Comparison of ENCODE assay signal across 10 cellular contexts in the genomic region with DNA sequence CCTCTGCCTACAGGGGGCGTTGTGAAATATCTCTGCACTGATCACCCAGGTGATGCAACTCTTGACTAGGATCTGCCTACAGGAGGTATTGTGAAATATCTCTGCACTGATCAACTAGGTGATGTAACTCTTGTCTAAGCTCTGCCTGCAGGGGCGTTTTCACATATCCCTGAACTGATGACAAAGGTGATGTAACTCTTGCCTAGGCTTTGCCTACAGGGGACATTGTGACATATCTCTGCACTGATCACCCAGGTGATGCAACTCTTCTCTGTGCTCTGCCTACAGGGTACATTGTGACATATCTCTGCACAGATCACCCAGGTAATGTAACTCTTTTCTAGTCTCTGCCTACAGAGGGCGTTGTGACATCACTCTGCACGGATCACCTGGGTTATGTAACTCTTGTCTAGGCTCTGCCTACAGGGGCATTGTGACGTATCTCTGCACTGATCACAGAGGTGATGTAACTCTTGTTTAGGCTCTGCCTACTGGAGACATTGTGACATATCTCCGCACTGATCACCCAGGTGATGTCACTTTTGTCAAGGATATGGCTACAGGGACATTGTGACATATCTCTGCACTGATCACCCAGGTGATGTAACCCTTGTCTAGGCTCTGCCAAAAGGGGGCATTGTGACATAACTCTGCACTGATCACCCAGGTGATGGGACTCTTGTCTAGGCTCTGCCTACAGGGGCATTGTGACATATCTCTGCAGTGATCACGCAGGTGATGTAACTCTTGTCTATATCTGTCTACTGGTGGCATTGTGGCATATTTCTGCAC. TPM values are rescaled to one million over a fixed set of nuclear protein-coding genes. Genes with fewer than 3 reads are reported as not detected.
A peak's percentile ranks its signal among the peaks of the same experiment; 100 is the strongest.
DNase-seq lines count a peak whose midpoint lies in the region; ATAC-seq, FAIRE-seq and TF ChIP-seq lines count a peak whose summit lies in the region.
"Not testable (repeated sequence)": the region's sequence is repeated elsewhere in the genome, so short reads cannot be mapped to it uniquely, and the experiment has no call there.
"Had no signal": no experiment of that assay in that cellular context is flagged by ENCODE, and none has a peak within 500 bp of the region (broad histone marks: within the 10 kb centered on the region; RNA-seq: fewer than 3 reads in every experiment).

No MANE protein-coding gene starts in this region.

- not testable (repeated sequence) for H3K9ac ChIP-seq in colonic mucosa (ENCODE audit: low read depth in 2 of 2, low read length in 2 of 2)

- H3K27me3 ChIP-seq in Panc1 (ENCODE audit: control insufficient read depth, insufficient read depth, low read length); colonic mucosa; right atrium auricular region: not testable (repeated sequence)

- not testable (repeated sequence) for H3K4me1 Mint-ChIP-seq in activated CD8-positive, alpha-beta memory T cell treated with anti-CD3 and anti-CD28 coated beads, Interleukin-2, amount 10 ng/mL, durations not matched to agents 7 days and 5 days

- not testable (repeated sequence) for FAIRE-seq in A549 (lab: Jason Lieb, UNC)

- POLR2A ChIA-PET in A549 (lab: Yijun Ruan, JAX); Panc1 (lab: Charles Lee): not testable (repeated sequence)

- TF ChIP-seq CTCF in A549 (IDR thresholded peaks at IDR 0.05); Panc1 (IDR thresholded peaks at IDR 0.05); colonic mucosa (IDR thresholded peaks at IDR 0.05); right atrium auricular region (IDR thresholded peaks at IDR 0.05): not testable (repeated sequence)

- not testable (repeated sequence) for H3K36me3 Mint-ChIP-seq in activated CD8-positive, alpha-beta memory T cell treated with anti-CD3 and anti-CD28 coated beads, Interleukin-2, amount 10 ng/mL, durations not matched to agents 7 days and 5 days

- H3K9me3 Mint-ChIP-seq in activated CD8-positive, alpha-beta memory T cell treated with anti-CD3 and anti-CD28 coated beads, Interleukin-2, amount 10 ng/mL, durations not matched to agents 7 days and 5 days (ENCODE audit: low read depth) = peaks cover 25% of the 10 kb centered on the region

- not testable (repeated sequence) for TF ChIP-seq EP300 in A549 (IDR thresholded peaks at IDR 0.05)

- ATAC-seq in A549 = peak; percentile 11 to 67; a peak in 3 of 6 replicates
- ATAC-seq in GM18517 (IDR thresholded peaks at IDR 0.05; ENCODE audit: unreplicated experiment) = peak; percentile 30
- peak; percentile 3 for ATAC-seq in HG02885 (IDR thresholded peaks at IDR 0.05; ENCODE audit: poor library complexity, unreplicated experiment)
- ATAC-seq in Panc1 = peak; percentile 46
- ATAC-seq in activated CD8-positive, alpha-beta memory T cell treated with anti-CD3 and anti-CD28 coated beads, Interleukin-2, amount 10 ng/mL, durations not matched to agents 7 days and 5 days = not testable (repeated sequence)

- 0 out of 5 replicates have a peak, but pooled peaks of 1 of the 2 experiments have one; percentile 25 for TF ChIP-seq RAD21 in A549 (conservative IDR thresholded peaks at IDR 0.05 in 1 of 2, IDR thresholded peaks at IDR 0.05 in 1 of 2)

- not testable (repeated sequence) for H3K27ac Mint-ChIP-seq in activated CD8-positive, alpha-beta memory T cell treated with anti-CD3 and anti-CD28 coated beads, Interleukin-2, amount 10 ng/mL, durations not matched to agents 7 days and 5 days

- 8% methylated on average over 7 of the region's 7 CpGs for WGBS in A549 (ENCODE audit: missing lambda C conversion rate)

- H3K4me3 Mint-ChIP-seq in activated CD8-positive, alpha-beta memory T cell treated with anti-CD3 and anti-CD28 coated beads, Interleukin-2, amount 10 ng/mL, durations not matched to agents 7 days and 5 days = not testable (repeated sequence)

- not testable (repeated sequence) for TF ChIP-seq POLR2A in A549 (IDR thresholded peaks at IDR 0.05; ENCODE audit: low read length)

- DNase-seq in A549 (ENCODE audit: low read depth in 1 of 2, low spot score in 1 of 2) (peak in 1 of 2 experiments; percentile 70), colonic mucosa (peak; percentile 57), right atrium auricular region (ENCODE audit: low spot score) (peak; percentile 68), renal cortical epithelial cell (ENCODE audit: low read depth) (peak; percentile 90)
- not testable (repeated sequence) for DNase-seq in Panc1 (ENCODE audit: low read depth, low spot score)
- DNase-seq in activated CD8-positive, alpha-beta memory T cell treated with anti-CD3 and anti-CD28 coated beads, Interleukin-2, amount 10 ng/mL, durations not matched to agents 7 days and 5 days = peak; percentile 74

- not testable (repeated sequence) for H3K27me3 Mint-ChIP-seq in activated CD8-positive, alpha-beta memory T cell treated with anti-CD3 and anti-CD28 coated beads, Interleukin-2, amount 10 ng/mL, durations not matched to agents 7 days and 5 days

- in situ Hi-C loops in Panc1 (cut with HindIII; ENCODE audit: low pct_unique_long_range_greater_than_20kb, low sequenced_read_pairs) = not testable (repeated sequence)

- H3K36me3 ChIP-seq in Panc1 (ENCODE audit: control insufficient read depth, insufficient read depth, low read length); colonic mucosa; right atrium auricular region: not testable (repeated sequence)

- H3K27ac ChIP-seq in A549 = peak overlapping the region in 1 of 2 experiments; percentile 40; a peak in 1 of 6 replicates
- H3K27ac ChIP-seq in Panc1 (ENCODE audit: low read length); colonic mucosa; right atrium auricular region: not testable (repeated sequence)

- not testable (repeated sequence) for H3K4me3 ChIP-seq in A549; Panc1 (ENCODE audit: low read depth in 2 of 2, low read length in 2 of 2); colonic mucosa; right atrium auricular region

- not testable (repeated sequence) for H3K9me3 ChIP-seq in A549; Panc1 (ENCODE audit: control insufficient read depth, insufficient read depth, low read depth, low read length); colonic mucosa; right atrium auricular region

- not testable (repeated sequence) for H3K4me1 ChIP-seq in A549; Panc1 (ENCODE audit: control insufficient read depth, insufficient read depth, low read length); colonic mucosa; right atrium auricular region

- H3K4me2 ChIP-seq in A549 = not testable (repeated sequence)

- BruUV-seq in Panc1 (replicated peaks; lab: Mats Ljungman, UMichigan) = not testable (repeated sequence)

- intact Hi-C loops in Panc1 (cut with micrococcal nuclease; ENCODE audit: unreplicated experiment); colonic mucosa (cut with DNase I): not testable (repeated sequence)

- CTCF ChIA-PET in A549 (lab: Yijun Ruan, JAX); Panc1 (lab: Charles Lee); activated CD8-positive, alpha-beta memory T cell treated with anti-CD3 and anti-CD28 coated beads, Interleukin-2, amount 10 ng/mL, durations not matched to agents 7 days and 5 days (lab: Charles Lee): not testable (repeated sequence)

TF ChIP-seq in A549, 52 proteins besides CTCF, POLR2A, EP300 and RAD21:
- TF ChIP-seq CEBPB (IDR thresholded peaks at IDR 0.05) (peak in 1 of 2 experiments; percentile 54; a peak in 2 of 4 replicates), HES2 (IDR thresholded peaks at IDR 0.05) (peak; percentile 50; the same call in 1 of the 2 replicates)

RNA-seq across cellular contexts. Expression of gene USP14, which starts 49.0 kb away (rescaled TPM):
- polyA plus RNA-seq in A549 (2011; rRNA removed) (50.6 and 62.5 TPM in 2 replicates), A549 (2017; fragmentation: RNase III; extraction: RNeasy Plus Mini Kit Qiagen cat#74134 plus additional on column Dnase treatment) (83.8 to 93.4 TPM (median 83.9 TPM) in 3 replicates)
- polyA plus RNA-seq in A549 (2012; cell fraction: cytosol; rRNA removed) = 26.9 and 27.5 TPM in 2 replicates
- polyA plus RNA-seq in A549 (2012; cell fraction: nucleus; rRNA removed) = 17.5 and 20.6 TPM in 2 replicates
- polyA minus RNA-seq in A549 (2011; rRNA and poly(A)+ RNA removed) = 14.3 and 14.6 TPM in 2 replicates
- total RNA-seq in Panc1 (2021; ENCODE audit: unreplicated experiment) (75.0 TPM), colonic mucosa (10 to 100 TPM; 36.0 to 55.9 TPM), right atrium auricular region (10 to 100 TPM; 18.0 to 21.5 TPM), renal cortical epithelial cell (39.8 and 117 TPM in 2 replicates)
- 45.9 TPM for polyA plus RNA-seq in Panc1 (2012; ENCODE audit: insufficient read length)
- total RNA-seq in activated CD8-positive, alpha-beta memory T cell treated with anti-CD3 and anti-CD28 coated beads, Interleukin-2, amount 10 ng/mL, durations not matched to agents 7 days and 5 days = 10 to 100 TPM; 65.2 to 84.0 TPM

RNA-seq across cellular contexts. Expression of gene TUBB8B, which starts 59.9 kb away (rescaled TPM):
- not detected in 2 replicates for polyA plus RNA-seq in A549 (2011; rRNA removed)
- 0.04 TPM in 1 of 2 replicates, not detected in the other for polyA plus RNA-seq in A549 (2012; cell fraction: cytosol; rRNA removed)
- polyA plus RNA-seq in A549 (2012; cell fraction: nucleus; rRNA removed) = 0.16 and 0.25 TPM in 2 replicates
- not detected in 3 replicates for polyA plus RNA-seq in A549 (2017; fragmentation: RNase III; extraction: RNeasy Plus Mini Kit Qiagen cat#74134 plus additional on column Dnase treatment)
- polyA minus RNA-seq in A549 (2011; rRNA and poly(A)+ RNA removed) = not detected in 2 replicates
- not detected for total RNA-seq in Panc1 (2021; ENCODE audit: unreplicated experiment)
- not detected for polyA plus RNA-seq in Panc1 (2012; ENCODE audit: insufficient read length)
- not detected for total RNA-seq in activated CD8-positive, alpha-beta memory T cell treated with anti-CD3 and anti-CD28 coated beads, Interleukin-2, amount 10 ng/mL, durations not matched to agents 7 days and 5 days
- under 1 TPM in 1 of 2 donors, not detected in 1; 0.27 TPM for total RNA-seq in colonic mucosa
- total RNA-seq in right atrium auricular region = not detected
- total RNA-seq in renal cortical epithelial cell = not detected in 2 replicates
- total RNA-seq: A172, LHCN-M2 had no signal
